Comparison of ENCODE assay signal across 22 cellular contexts in genomic region chrX:71634366-71634765, GRCh38. TPM values are rescaled to one million over a fixed set of nuclear protein-coding genes. Genes with fewer than 3 reads are reported as not detected.
DNase-seq lines count a peak whose midpoint lies in the region; ATAC-seq and TF ChIP-seq lines count a peak whose summit lies in the region.
"Had no signal": no experiment of that assay in that cellular context is flagged by ENCODE, and none has a peak within 500 bp of the region (broad histone marks: within the 10 kb centered on the region; RNA-seq: fewer than 3 reads in every experiment).

No MANE protein-coding gene starts in this region.

- no peak overlapping the region for H3K9ac ChIP-seq in neural progenitor cell
- H3K9ac ChIP-seq: BLaER1 had no signal

- H3K9me3 ChIP-seq in right atrium auricular region (no peaks in the 10 kb centered on the region), left ventricle myocardium inferior (replicated peaks) (no peaks in the 10 kb centered on the region), neural progenitor cell (ENCODE audit: low read depth) (no peaks in the 10 kb centered on the region)
- H3K9me3 ChIP-seq: BLaER1, HAP-1, MG63, SJSA1 had no signal

- H3K27me3 Mint-ChIP-seq in progenitor cell of endocrine pancreas (no peaks in the 10 kb centered on the region), neural progenitor cell (ENCODE audit: insufficient read depth, low read depth) (peaks cover 4% of the 10 kb centered on the region)
- H3K27me3 Mint-ChIP-seq: CD4-positive, CD25-positive, alpha-beta regulatory T cell had no signal

- H3K4me1 ChIP-seq in right atrium auricular region, result peaks cover 0 to 4% of the 10 kb centered on the region in 2 donors
- peaks cover 19% of the 10 kb centered on the region for H3K4me1 ChIP-seq in left ventricle myocardium inferior
- no peaks in the 10 kb centered on the region for H3K4me1 ChIP-seq in neural progenitor cell
- H3K4me1 ChIP-seq: HAP-1, SJSA1 had no signal

- no peak overlapping the region for H3K27ac ChIP-seq in right atrium auricular region
- peak overlapping the region; percentile 75 for H3K27ac ChIP-seq in left ventricle myocardium inferior (replicated peaks)
- no peak overlapping the region for H3K27ac ChIP-seq in neural progenitor cell
- H3K27ac ChIP-seq: BLaER1, SJSA1 had no signal

- no peaks in the 10 kb centered on the region for H3K79me2 ChIP-seq in neural progenitor cell (ENCODE audit: low read depth)

- H3K36me3 Mint-ChIP-seq in progenitor cell of endocrine pancreas (ENCODE audit: insufficient read depth) (no peaks in the 10 kb centered on the region), neural progenitor cell (no peaks in the 10 kb centered on the region)
- H3K36me3 Mint-ChIP-seq: CD4-positive, CD25-positive, alpha-beta regulatory T cell had no signal

- TF ChIP-seq CTCF in right atrium auricular region (IDR thresholded peaks at IDR 0.05), result no peak
- no peak for TF ChIP-seq CTCF in left ventricle myocardium inferior (IDR thresholded peaks at IDR 0.05; ENCODE audit: borderline replicate concordance)
- TF ChIP-seq CTCF in progenitor cell of endocrine pancreas (IDR thresholded peaks at IDR 0.05; ENCODE audit: unreplicated experiment), result no peak
- TF ChIP-seq CTCF in neural progenitor cell (IDR thresholded peaks at IDR 0.05), result no peak

- H3K4me1 Mint-ChIP-seq in progenitor cell of endocrine pancreas (ENCODE audit: low read depth) (no peaks in the 10 kb centered on the region), neural progenitor cell (no peaks in the 10 kb centered on the region)
- H3K4me1 Mint-ChIP-seq: GM23338 had no signal

- no peaks in the 10 kb centered on the region for H4K20me1 ChIP-seq in neural progenitor cell (ENCODE audit: low read depth)
- H4K20me1 ChIP-seq: BLaER1 had no signal

- ATAC-seq in Right ventricle myocardium superior (ENCODE audit: poor library complexity), result peak; percentile 89
- ATAC-seq: GM23338 had no signal

- intact Hi-C loops in Right ventricle myocardium superior (cut with DNase I), result no loop called here
- intact Hi-C loops in left ventricle myocardium inferior (cut with micrococcal nuclease), result no loop called here

- DNase-seq in Right ventricle myocardium superior (peak; percentile 69), right atrium auricular region (ENCODE audit: low spot score) (no peak), left ventricle myocardium inferior (peak; percentile 44), progenitor cell of endocrine pancreas (ENCODE audit: low spot score, unreplicated experiment) (no peak), NCI-H2227 treated with DMSO at 0.1 percent for 48 hours (lab: John Stamatoyannopoulos, UW) (no peak), NCI-H526 (lab: John Stamatoyannopoulos, UW) (no peak), neural progenitor cell (ENCODE audit: low spot score) (no peak)
- DNase-seq: CD4-positive, CD25-positive, alpha-beta regulatory T cell; HFFc6; KBM-7; MG63; NCI-H1105 treated with DMSO at 0.1 percent for 48 hours; NCI-H146; NCI-H1930; NCI-H2107; NCI-H345; NCI-H510A treated with DMSO at 0.1 percent for 48 hours; NCI-H774 had no signal

- H3K4me3 ChIP-seq in right atrium auricular region (no peak overlapping the region), left ventricle myocardium inferior (no peak overlapping the region), neural progenitor cell (no peak overlapping the region)
- H3K4me3 ChIP-seq: BLaER1, GM23338, HAP-1, MG63, SJSA1 had no signal

- no peak overlapping the region for H3K4me2 ChIP-seq in neural progenitor cell
- H3K4me2 ChIP-seq: BLaER1, GM23338 had no signal

- peaks cover 6% of the 10 kb centered on the region for H3K9me3 Mint-ChIP-seq in progenitor cell of endocrine pancreas (ENCODE audit: low read depth)
- peaks cover 4% of the 10 kb centered on the region for H3K9me3 Mint-ChIP-seq in neural progenitor cell
- H3K9me3 Mint-ChIP-seq: CD4-positive, CD25-positive, alpha-beta regulatory T cell; GM23338; HFFc6 had no signal

- H3F3A ChIP-seq in neural progenitor cell (ENCODE audit: low read depth), result no peaks in the 10 kb centered on the region

- no peak overlapping the region for H2AFZ ChIP-seq in neural progenitor cell (replicated peaks)
- H2AFZ ChIP-seq: GM23338 had no signal

- H3K27me3 ChIP-seq in right atrium auricular region (no peaks in the 10 kb centered on the region), left ventricle myocardium inferior (ENCODE audit: low read depth) (no peaks in the 10 kb centered on the region), neural progenitor cell (no peaks in the 10 kb centered on the region)
- H3K27me3 ChIP-seq: MG63, SJSA1 had no signal

- H3K36me3 ChIP-seq in right atrium auricular region, result no peaks in the 10 kb centered on the region
- no peaks in the 10 kb centered on the region for H3K36me3 ChIP-seq in left ventricle myocardium inferior
- no peaks in the 10 kb centered on the region for H3K36me3 ChIP-seq in neural progenitor cell
- H3K36me3 ChIP-seq: BLaER1, HAP-1, MG63, SJSA1 had no signal

- H3K27ac Mint-ChIP-seq in progenitor cell of endocrine pancreas (peak overlapping the region; percentile 16), neural progenitor cell (no peak overlapping the region)
- H3K27ac Mint-ChIP-seq: CD4-positive, CD25-positive, alpha-beta regulatory T cell; GM23338; HFFc6 had no signal

- H3K4me3 Mint-ChIP-seq in progenitor cell of endocrine pancreas (ENCODE audit: low read depth) (no peak overlapping the region), neural progenitor cell (no peak overlapping the region)
- H3K4me3 Mint-ChIP-seq: CD4-positive, CD25-positive, alpha-beta regulatory T cell; GM23338; HFFc6 had no signal

RNA-seq across cellular contexts. Expression of gene CXCR3, which starts 16.1 kb away (rescaled TPM):
- total RNA-seq in Right ventricle myocardium superior, result 0.22 TPM
- under 1 TPM in 1 of 2 donors, not detected in 1; 0.20 TPM for total RNA-seq in right atrium auricular region
- not detected for total RNA-seq in left ventricle myocardium inferior
- not detected in 2 replicates for total RNA-seq in progenitor cell of endocrine pancreas
- total RNA-seq in neural progenitor cell (ENCODE audit: low replicate concordance), result not detected in 2 replicates
- total RNA-seq: GM23338, HFFc6, SJSA1 had no signal

RNA-seq across cellular contexts. Expression of gene GCNA, which starts 56.1 kb away (rescaled TPM):
- total RNA-seq in Right ventricle myocardium superior (2.2 TPM), right atrium auricular region (1 to 10 TPM in 1 of 2 donors, under 1 TPM in 1; 0.48 to 3.0 TPM), left ventricle myocardium inferior (1.4 TPM), progenitor cell of endocrine pancreas (2.7 and 3.9 TPM in 2 replicates), neural progenitor cell (ENCODE audit: low replicate concordance) (0.62 and 0.97 TPM in 2 replicates)

Comparison
In these comparisons a context has a peak if more than half of its experiments do, and no peak if none do; other contexts are left out.
1. DNase-seq: peak in Right ventricle myocardium superior (single experiment) and left ventricle myocardium inferior (single experiment); none in right atrium auricular region (single experiment), progenitor cell of endocrine pancreas (single experiment), NCI-H2227 treated with DMSO at 0.1 percent for 48 hours (single experiment), NCI-H526 (0 of 2) and neural progenitor cell (single experiment).